ENCODE assay signal across 11 cellular contexts in the genomic region with DNA sequence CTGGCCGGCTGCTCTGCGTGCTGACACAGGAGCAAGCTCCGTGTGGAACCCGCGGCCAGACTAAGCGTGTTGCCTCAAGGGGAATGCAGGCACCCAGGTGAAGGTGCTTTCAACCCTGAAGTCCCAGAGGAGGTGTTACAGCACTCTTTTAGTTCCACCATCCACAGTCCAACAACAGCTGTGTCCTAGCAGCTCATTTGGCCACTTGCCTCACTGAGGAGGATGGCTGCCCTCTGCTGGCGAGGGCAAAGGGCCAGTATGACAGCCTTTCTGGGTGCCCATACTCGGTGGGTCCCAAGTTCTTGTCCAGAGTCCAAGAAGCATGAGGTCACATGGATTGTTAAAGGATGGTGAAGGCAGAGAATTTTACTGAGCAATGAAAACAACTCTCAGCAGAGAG.
DNase-seq lines count a peak whose midpoint lies in the region; ATAC-seq and TF ChIP-seq lines count a peak whose summit lies in the region.
"Had no signal": no experiment of that assay in that cellular context is flagged by ENCODE, and none has a peak within 500 bp of the region (broad histone marks: within the 10 kb centered on the region; RNA-seq: fewer than 3 reads in every experiment).

No MANE protein-coding gene starts in this region.

- H3K4me1 Mint-ChIP-seq in activated CD4-positive, alpha-beta memory T cell treated with anti-CD3 and anti-CD28 coated beads for 36 hours (ENCODE audit: low read depth), result no peaks in the 10 kb centered on the region
- no peaks in the 10 kb centered on the region for H3K4me1 Mint-ChIP-seq in activated CD4-positive, alpha-beta memory T cell treated with anti-CD3 and anti-CD28 coated beads, Interleukin-2, amount 10 ng/mL, durations not matched to agents 7 days and 5 days

- intact Hi-C loops in activated CD4-positive, alpha-beta memory T cell treated with anti-CD3 and anti-CD28 coated beads for 36 hours (cut with micrococcal nuclease), result no loop called here

- POLR2A ChIA-PET in activated CD4-positive, alpha-beta memory T cell treated with anti-CD3 and anti-CD28 coated beads for 36 hours (lab: Charles Lee), result no interaction called here
- POLR2A ChIA-PET in activated CD4-positive, alpha-beta memory T cell treated with anti-CD3 and anti-CD28 coated beads, Interleukin-2, amount 10 ng/mL, durations not matched to agents 7 days and 5 days (lab: Charles Lee), result no interaction called here

- DNase-seq in activated CD4-positive, alpha-beta memory T cell treated with anti-CD3 and anti-CD28 coated beads for 36 hours, result peak; percentile 17
- DNase-seq in activated CD4-positive, alpha-beta memory T cell treated with anti-CD3 and anti-CD28 coated beads, Interleukin-2, amount 10 ng/mL, durations not matched to agents 7 days and 5 days, result no peak
- DNase-seq in M059J (ENCODE audit: low read depth), result peak; percentile 39
- no peak for DNase-seq in choroid plexus epithelial cell (ENCODE audit: low read depth)
- peak; percentile 57 for DNase-seq in renal cortical epithelial cell (ENCODE audit: low read depth)
- DNase-seq in OCI-M2 (lab: John Stamatoyannopoulos, UW; ENCODE audit: unreplicated experiment), result no peak
- DNase-seq in stimulated activated CD8-positive, alpha-beta memory T cell treated with anti-CD3 and anti-CD28 coated beads, Interleukin-4, amount 100 ng/mL, for 48 hours, result no peak
- DNase-seq: activated T-cell treated with anti-CD3 and anti-CD28 coated beads, Interleukin-2, amount 50 U/mL, for 1 hour; effector memory CD4-positive, alpha-beta T cell; midbrain had no signal

- no peak for ATAC-seq in GM19324 (IDR thresholded peaks at IDR 0.05; ENCODE audit: low FRiP score, unreplicated experiment)

- no peak overlapping the region for H3K4me3 Mint-ChIP-seq in activated CD4-positive, alpha-beta memory T cell treated with anti-CD3 and anti-CD28 coated beads for 36 hours
- no peak overlapping the region for H3K4me3 Mint-ChIP-seq in activated CD4-positive, alpha-beta memory T cell treated with anti-CD3 and anti-CD28 coated beads, Interleukin-2, amount 10 ng/mL, durations not matched to agents 7 days and 5 days

- TF ChIP-seq CTCF in choroid plexus epithelial cell (conservative IDR thresholded peaks at IDR 0.05; ENCODE audit: low read depth, low read length), result peak; percentile 22

- no peak overlapping the region for H3K27ac Mint-ChIP-seq in activated CD4-positive, alpha-beta memory T cell treated with anti-CD3 and anti-CD28 coated beads for 36 hours
- no peak overlapping the region for H3K27ac Mint-ChIP-seq in activated CD4-positive, alpha-beta memory T cell treated with anti-CD3 and anti-CD28 coated beads, Interleukin-2, amount 10 ng/mL, durations not matched to agents 7 days and 5 days

- CTCF ChIA-PET in activated CD4-positive, alpha-beta memory T cell treated with anti-CD3 and anti-CD28 coated beads for 36 hours (lab: Charles Lee), result interaction anchor here (0.6 to 2.1 kb wide), 2 partner anchors 199 to 201 kb away, joined by 3 to 10 read pairs; no protein-coding TSS in a partner anchor
- CTCF ChIA-PET in activated CD4-positive, alpha-beta memory T cell treated with anti-CD3 and anti-CD28 coated beads, Interleukin-2, amount 10 ng/mL, durations not matched to agents 7 days and 5 days (lab: Charles Lee), result interaction anchor here (1.0 kb wide), 1 partner anchor 200 kb away, joined by 3 read pairs; no protein-coding TSS in a partner anchor

- peaks cover 3% of the 10 kb centered on the region for H3K27me3 Mint-ChIP-seq in activated CD4-positive, alpha-beta memory T cell treated with anti-CD3 and anti-CD28 coated beads for 36 hours
- peaks cover 1% of the 10 kb centered on the region for H3K27me3 Mint-ChIP-seq in activated CD4-positive, alpha-beta memory T cell treated with anti-CD3 and anti-CD28 coated beads, Interleukin-2, amount 10 ng/mL, durations not matched to agents 7 days and 5 days

- no peaks in the 10 kb centered on the region for H3K9me3 Mint-ChIP-seq in activated CD4-positive, alpha-beta memory T cell treated with anti-CD3 and anti-CD28 coated beads for 36 hours
- no peaks in the 10 kb centered on the region for H3K9me3 Mint-ChIP-seq in activated CD4-positive, alpha-beta memory T cell treated with anti-CD3 and anti-CD28 coated beads, Interleukin-2, amount 10 ng/mL, durations not matched to agents 7 days and 5 days

- no peaks in the 10 kb centered on the region for H3K36me3 Mint-ChIP-seq in activated CD4-positive, alpha-beta memory T cell treated with anti-CD3 and anti-CD28 coated beads for 36 hours
- H3K36me3 Mint-ChIP-seq in activated CD4-positive, alpha-beta memory T cell treated with anti-CD3 and anti-CD28 coated beads, Interleukin-2, amount 10 ng/mL, durations not matched to agents 7 days and 5 days (ENCODE audit: low read depth), result no peaks in the 10 kb centered on the region

- H3K4me3 ChIP-seq in choroid plexus epithelial cell (ENCODE audit: low read depth, low read length), result no peak overlapping the region

Comparison
In these comparisons a context has a peak if more than half of its experiments do, and no peak if none do; other contexts are left out.
1. DNase-seq: peak in activated CD4-positive, alpha-beta memory T cell treated with anti-CD3 and anti-CD28 coated beads for 36 hours (single experiment), M059J (single experiment) and renal cortical epithelial cell (single experiment); none in activated CD4-positive, alpha-beta memory T cell treated with anti-CD3 and anti-CD28 coated beads, Interleukin-2, amount 10 ng/mL, durations not matched to agents 7 days and 5 days (single experiment), choroid plexus epithelial cell (single experiment), OCI-M2 (single experiment) and stimulated activated CD8-positive, alpha-beta memory T cell treated with anti-CD3 and anti-CD28 coated beads, Interleukin-4, amount 100 ng/mL, for 48 hours (single experiment).